ENCODE assay signal across 11 cellular contexts in the genomic region with DNA sequence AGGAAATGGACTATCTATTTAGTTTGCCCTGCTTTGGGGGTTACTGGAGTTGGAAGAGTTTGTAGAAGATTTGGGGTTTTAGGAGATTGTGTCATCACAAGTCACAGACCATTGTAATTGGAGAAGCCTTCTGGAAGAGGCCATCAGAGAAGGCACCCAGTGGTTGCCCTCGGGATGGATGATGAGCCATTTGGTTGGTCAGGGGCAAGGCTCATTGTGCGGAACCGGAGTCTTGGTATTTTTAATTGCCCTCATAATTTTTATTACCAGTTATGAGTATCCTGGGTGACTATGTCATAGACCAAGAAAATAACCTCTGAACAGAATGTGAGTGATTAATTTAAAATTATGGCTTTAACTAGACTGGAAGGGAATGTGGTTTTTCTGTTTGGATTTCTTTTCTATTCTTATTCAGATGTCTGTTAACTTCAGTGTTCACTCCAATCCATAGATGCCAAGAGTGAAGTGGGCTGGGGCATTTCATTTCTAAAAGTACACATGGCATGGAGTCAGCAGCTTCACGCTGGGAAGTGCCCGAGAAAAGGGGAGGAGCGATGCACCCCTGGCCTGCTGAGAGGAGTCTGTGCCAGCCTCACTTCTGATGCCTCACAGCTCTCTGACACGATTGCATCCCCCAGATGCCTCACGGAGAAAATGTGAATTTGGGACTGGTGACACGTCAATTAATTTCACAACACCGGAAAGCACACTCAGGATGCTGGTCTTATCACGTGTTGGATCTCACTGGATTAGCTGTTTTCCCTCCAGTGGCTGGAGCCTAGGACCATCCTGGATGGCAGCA.
A peak's percentile ranks its signal among the peaks of the same experiment; 100 is the strongest.
DNase-seq lines count a peak whose midpoint lies in the region; ATAC-seq and TF ChIP-seq lines count a peak whose summit lies in the region.
"Had no signal": no experiment of that assay in that cellular context is flagged by ENCODE, and none has a peak within 500 bp of the region (broad histone marks: within the 10 kb centered on the region; RNA-seq: fewer than 3 reads in every experiment).

No MANE protein-coding gene starts in this region.

- no peaks in the 10 kb centered on the region for H3K27me3 Mint-ChIP-seq in activated T-helper 1 cell treated with anti-CD3 and anti-CD28 coated beads, Interleukin-12 subunit alpha, Interleukin-12 subunit beta, Interleukin-2, Interleukin-4 antibody, amounts not matched to agents 30 ng/mL and 10 ng/mL and 1 ng/mL, durations not matched to agents 14 hours and 24 hours and 36 hours (ENCODE audit: insufficient read depth)

- ATAC-seq in GM21737 (IDR thresholded peaks at IDR 0.05; ENCODE audit: unreplicated experiment), result no peak

- H3K9me2 ChIP-seq in GM23248 (ENCODE audit: insufficient read depth), result no peaks in the 10 kb centered on the region

- no peaks in the 10 kb centered on the region for H4K20me1 ChIP-seq in GM23248 (ENCODE audit: insufficient read depth)
- H4K20me1 ChIP-seq in smooth muscle cell (ENCODE audit: low read depth), result no peaks in the 10 kb centered on the region

- peaks cover 56% of the 10 kb centered on the region for H3K4me1 ChIP-seq in GM23248 (ENCODE audit: insufficient read depth)
- no peaks in the 10 kb centered on the region for H3K4me1 ChIP-seq in smooth muscle cell (ENCODE audit: low read depth)

- peak overlapping the region; percentile 22; the same call in 1 of the 2 replicates for H3K4me3 ChIP-seq in GM23248
- no peak overlapping the region for H3K4me3 ChIP-seq in fibroblast of the aortic adventitia (ENCODE audit: low read depth, low read length)
- H3K4me3 ChIP-seq in smooth muscle cell, result no peak overlapping the region

- no peak overlapping the region for H3K27ac Mint-ChIP-seq in activated T-helper 1 cell treated with anti-CD3 and anti-CD28 coated beads, Interleukin-12 subunit alpha, Interleukin-12 subunit beta, Interleukin-2, Interleukin-4 antibody, amounts not matched to agents 30 ng/mL and 10 ng/mL and 1 ng/mL, durations not matched to agents 14 hours and 24 hours and 36 hours

- POLR2A ChIA-PET in RWPE1 (lab: Yijun Ruan, JAX; ENCODE audit: low non-redundant PET), result no interaction called here

- WGBS in GM23248 (ENCODE audit: low coverage in 1 of 2, low lambda C conversion rate in 2 of 2, missing lambda C conversion rate in 2 of 2), 2 experiments, result 2 to 3% methylated on average over 11 of the region's 11 CpGs
- WGBS in smooth muscle cell (ENCODE audit: low lambda C conversion rate), result 75% methylated on average over 11 of the region's 11 CpGs

- no peaks in the 10 kb centered on the region for H3K9me3 Mint-ChIP-seq in activated T-helper 1 cell treated with anti-CD3 and anti-CD28 coated beads, Interleukin-12 subunit alpha, Interleukin-12 subunit beta, Interleukin-2, Interleukin-4 antibody, amounts not matched to agents 30 ng/mL and 10 ng/mL and 1 ng/mL, durations not matched to agents 14 hours and 24 hours and 36 hours

- no peaks in the 10 kb centered on the region for H3K79me2 ChIP-seq in GM23248 (ENCODE audit: insufficient read depth)
- no peaks in the 10 kb centered on the region for H3K79me2 ChIP-seq in smooth muscle cell (ENCODE audit: low read depth)

- H3K4me3 Mint-ChIP-seq in activated T-helper 1 cell treated with anti-CD3 and anti-CD28 coated beads, Interleukin-12 subunit alpha, Interleukin-12 subunit beta, Interleukin-2, Interleukin-4 antibody, amounts not matched to agents 30 ng/mL and 10 ng/mL and 1 ng/mL, durations not matched to agents 14 hours and 24 hours and 36 hours, result no peak overlapping the region

- H3K27ac ChIP-seq in GM23248 (peak overlapping the region; percentile 92), RWPE1 (peak overlapping the region; percentile 51; the same call in 1 of the 2 replicates), smooth muscle cell (ENCODE audit: low read depth) (peak overlapping the region; percentile 74)

- no peak for TF ChIP-seq CTCF in RWPE1 (conservative IDR thresholded peaks at IDR 0.05; ENCODE audit: low read depth)
- no peak for TF ChIP-seq CTCF in fibroblast of the aortic adventitia (IDR thresholded peaks at IDR 0.05; ENCODE audit: insufficient read depth, low read length)
- TF ChIP-seq CTCF in smooth muscle cell (IDR thresholded peaks at IDR 0.05; ENCODE audit: borderline replicate concordance, insufficient read depth, poor library complexity, severe bottlenecking), result no peak

- H2AFZ ChIP-seq in GM23248, result peak overlapping the region; percentile 6; the same call in 1 of the 2 replicates
- H2AFZ ChIP-seq in smooth muscle cell (ENCODE audit: low read depth), result no peak overlapping the region

- no peaks in the 10 kb centered on the region for H3K36me3 ChIP-seq in GM23248 (ENCODE audit: low read depth)
- no peaks in the 10 kb centered on the region for H3K36me3 ChIP-seq in smooth muscle cell (ENCODE audit: low read depth)

- no peaks in the 10 kb centered on the region for H3K36me3 Mint-ChIP-seq in activated T-helper 1 cell treated with anti-CD3 and anti-CD28 coated beads, Interleukin-12 subunit alpha, Interleukin-12 subunit beta, Interleukin-2, Interleukin-4 antibody, amounts not matched to agents 30 ng/mL and 10 ng/mL and 1 ng/mL, durations not matched to agents 14 hours and 24 hours and 36 hours (ENCODE audit: low read depth)

- H3K27me3 ChIP-seq in GM23248 (replicated peaks; ENCODE audit: insufficient read depth) (no peaks in the 10 kb centered on the region), smooth muscle cell (ENCODE audit: low read depth) (no peaks in the 10 kb centered on the region)

- H3F3A ChIP-seq in GM23248 (ENCODE audit: insufficient read depth) (peaks cover 62% of the 10 kb centered on the region), smooth muscle cell (ENCODE audit: low read depth) (peaks cover 9% of the 10 kb centered on the region)

- H3K4me1 Mint-ChIP-seq in activated T-helper 1 cell treated with anti-CD3 and anti-CD28 coated beads, Interleukin-12 subunit alpha, Interleukin-12 subunit beta, Interleukin-2, Interleukin-4 antibody, amounts not matched to agents 30 ng/mL and 10 ng/mL and 1 ng/mL, durations not matched to agents 14 hours and 24 hours and 36 hours (ENCODE audit: low read depth), result no peaks in the 10 kb centered on the region

- CTCF ChIA-PET in RWPE1 (lab: Yijun Ruan, JAX), result no interaction called here

- H3K4me2 ChIP-seq in GM23248 (ENCODE audit: unreplicated experiment), result peak overlapping the region; percentile 52
- no peak overlapping the region for H3K4me2 ChIP-seq in smooth muscle cell

- in situ Hi-C loops in GM23248 (cut with MboI), result no loop called here

- peak overlapping the region; percentile 49 for H3K9ac ChIP-seq in GM23248
- no peak overlapping the region for H3K9ac ChIP-seq in smooth muscle cell (ENCODE audit: low read depth)

- H3K9me3 ChIP-seq in GM23248 (ENCODE audit: low read depth), result no peaks in the 10 kb centered on the region
- H3K9me3 ChIP-seq in smooth muscle cell (replicated peaks; ENCODE audit: low read depth), result no peaks in the 10 kb centered on the region

- intact Hi-C loops in activated T-helper 1 cell treated with anti-CD3 and anti-CD28 coated beads, Interleukin-12 subunit alpha, Interleukin-12 subunit beta, Interleukin-2, Interleukin-4 antibody, amounts not matched to agents 30 ng/mL and 10 ng/mL and 1 ng/mL, durations not matched to agents 14 hours and 24 hours and 36 hours (cut with micrococcal nuclease), result no loop called here

- DNase-seq in GM23248 (peak; percentile 96), RWPE1 (ENCODE audit: low spot score) (no peak), fibroblast of the aortic adventitia (ENCODE audit: low read depth) (peak; percentile 73), smooth muscle cell (lab: John Stamatoyannopoulos, UW; ENCODE audit: unreplicated experiment) (no peak), NCI-H2107 (lab: John Stamatoyannopoulos, UW) (no peak)
- no peak for DNase-seq in activated CD4-positive, alpha-beta T cell treated with anti-CD3 and anti-CD28 coated beads, Interleukin-2, amount 50 U/mL, for 1 hour
- no peak for DNase-seq in activated T-helper 1 cell treated with anti-CD3 and anti-CD28 coated beads, Interleukin-12 subunit alpha, Interleukin-12 subunit beta, Interleukin-2, Interleukin-4 antibody, amounts not matched to agents 30 ng/mL and 10 ng/mL and 1 ng/mL, durations not matched to agents 14 hours and 24 hours and 36 hours (ENCODE audit: low spot score)
- DNase-seq: DMS53, NCI-H1694, T-helper 9 cell had no signal

Comparison
In these comparisons a context has a peak if more than half of its experiments do, and no peak if none do; other contexts are left out.
1. DNase-seq: peak in GM23248 (single experiment) and fibroblast of the aortic adventitia (single experiment); none in RWPE1 (single experiment), smooth muscle cell (single experiment), NCI-H2107 (single experiment), activated CD4-positive, alpha-beta T cell treated with anti-CD3 and anti-CD28 coated beads, Interleukin-2, amount 50 U/mL, for 1 hour (single experiment) and activated T-helper 1 cell treated with anti-CD3 and anti-CD28 coated beads, Interleukin-12 subunit alpha, Interleukin-12 subunit beta, Interleukin-2, Interleukin-4 antibody, amounts not matched to agents 30 ng/mL and 10 ng/mL and 1 ng/mL, durations not matched to agents 14 hours and 24 hours and 36 hours (single experiment).
2. Peak in every context shown above with its lines, with median percentiles within 50 percentile points of each other: H3K27ac ChIP-seq.